ENCODE assay signal across 15 cellular contexts in genomic region chr1:167635941-167636340, GRCh38. TPM values are rescaled to one million over a fixed set of nuclear protein-coding genes. Genes with fewer than 3 reads are reported as not detected.
DNase-seq lines count a peak whose midpoint lies in the region; ATAC-seq and TF ChIP-seq lines count a peak whose summit lies in the region.
"Had no signal": no experiment of that assay in that cellular context is flagged by ENCODE, and none has a peak within 500 bp of the region (broad histone marks: within the 10 kb centered on the region; RNA-seq: fewer than 3 reads in every experiment).

No MANE protein-coding gene starts in this region.

- peaks cover 34% of the 10 kb centered on the region for H3K36me3 Mint-ChIP-seq in activated CD4-positive, alpha-beta memory T cell treated with anti-CD3 and anti-CD28 coated beads for 36 hours
- H3K36me3 Mint-ChIP-seq in memory B cell: peaks cover 29% of the 10 kb centered on the region

- peak overlapping the region; percentile 45 for H3K4me3 ChIP-seq in left ventricle myocardium inferior
- H3K4me3 ChIP-seq in tibial artery: no peak overlapping the region
- H3K4me3 ChIP-seq: ovary had no signal

- H3K4me1 Mint-ChIP-seq in activated CD4-positive, alpha-beta memory T cell treated with anti-CD3 and anti-CD28 coated beads for 36 hours (ENCODE audit: low read depth): peaks cover 79% of the 10 kb centered on the region
- peaks cover 59% of the 10 kb centered on the region for H3K4me1 Mint-ChIP-seq in memory B cell

- no peak overlapping the region for H3K4me3 Mint-ChIP-seq in activated CD4-positive, alpha-beta memory T cell treated with anti-CD3 and anti-CD28 coated beads for 36 hours
- no peak overlapping the region for H3K4me3 Mint-ChIP-seq in memory B cell

- H3K36me3 ChIP-seq in left ventricle myocardium inferior (peaks cover 17% of the 10 kb centered on the region), tibial artery (peaks cover 0 to 4% (median 0%) of the 10 kb centered on the region in 3 donors)
- H3K36me3 ChIP-seq: ovary had no signal

- peak overlapping the region; percentile 87 for H3K27ac Mint-ChIP-seq in activated CD4-positive, alpha-beta memory T cell treated with anti-CD3 and anti-CD28 coated beads for 36 hours
- H3K27ac Mint-ChIP-seq in memory B cell: peak overlapping the region; percentile 64

- H3K4me1 ChIP-seq in left ventricle myocardium inferior (peaks cover 79% of the 10 kb centered on the region), tibial artery (peaks cover 0 to 24% (median 13%) of the 10 kb centered on the region in 4 donors)

- no peak for DNase-seq in left ventricle myocardium inferior
- DNase-seq in left ventricle myocardium superior: no peak
- DNase-seq in activated CD4-positive, alpha-beta memory T cell treated with anti-CD3 and anti-CD28 coated beads for 36 hours: no peak
- DNase-seq in memory B cell (ENCODE audit: low spot score in 2 of 2): no peak
- DNase-seq in tibial artery: no peak
- no peak for DNase-seq in NCI-H1417 (lab: John Stamatoyannopoulos, UW)
- DNase-seq: cerebellar nuclear complex; mammary epithelial cell; NCI-H526 treated with DMSO at 0.1 percent for 48 hours; SHP77 treated with DMSO at 0.1 percent for 48 hours; stimulated activated CD8-positive, alpha-beta memory T cell treated with anti-CD3 and anti-CD28 coated beads, Interleukin-4, amount 100 ng/mL, for 48 hours had no signal

- intact Hi-C loops in left ventricle myocardium inferior (cut with micrococcal nuclease) (no loop called here), left ventricle myocardium superior (cut with micrococcal nuclease) (no loop called here), tibial artery (cut with DNase I; ENCODE audit: low total_unique reads) (no loop called here)
- intact Hi-C loops in activated CD4-positive, alpha-beta memory T cell treated with anti-CD3 and anti-CD28 coated beads for 36 hours (cut with micrococcal nuclease): no loop called here

- H3K27ac ChIP-seq in left ventricle myocardium inferior (replicated peaks) (peak overlapping the region; percentile 96), tibial artery (peak overlapping the region; percentile 17 to 44)
- H3K27ac ChIP-seq: ovary, VCaP had no signal

- no peak for ATAC-seq in left ventricle myocardium superior
- no peak for ATAC-seq in memory B cell (ENCODE audit: low read depth)
- ATAC-seq in GM21423 (IDR thresholded peaks at IDR 0.05; ENCODE audit: unreplicated experiment): no peak
- no peak for ATAC-seq in HG02852 (IDR thresholded peaks at IDR 0.05; ENCODE audit: unreplicated experiment)

- POLR2A ChIA-PET in activated CD4-positive, alpha-beta memory T cell treated with anti-CD3 and anti-CD28 coated beads for 36 hours (lab: Charles Lee): interaction anchor here (1.0 to 2.0 kb wide), 3 partner anchors 8 to 35 kb away, joined by 3 to 11 read pairs (median 7); no protein-coding TSS in a partner anchor

- no peak for TF ChIP-seq CTCF in left ventricle myocardium inferior (IDR thresholded peaks at IDR 0.05; ENCODE audit: borderline replicate concordance)
- TF ChIP-seq CTCF in tibial artery (IDR thresholded peaks at IDR 0.05): no peak

- CTCF ChIA-PET in activated CD4-positive, alpha-beta memory T cell treated with anti-CD3 and anti-CD28 coated beads for 36 hours (lab: Charles Lee): interaction anchor here (0.5 to 8.5 kb wide), 7 partner anchors 8 to 80 kb away, joined by 3 to 98 read pairs (median 5); no protein-coding TSS in a partner anchor

- H3K9me3 Mint-ChIP-seq in activated CD4-positive, alpha-beta memory T cell treated with anti-CD3 and anti-CD28 coated beads for 36 hours: no peaks in the 10 kb centered on the region
- H3K9me3 Mint-ChIP-seq in memory B cell: no peaks in the 10 kb centered on the region

- H3K27me3 Mint-ChIP-seq in activated CD4-positive, alpha-beta memory T cell treated with anti-CD3 and anti-CD28 coated beads for 36 hours: no peaks in the 10 kb centered on the region
- H3K27me3 Mint-ChIP-seq in memory B cell: no peaks in the 10 kb centered on the region

- no peaks in the 10 kb centered on the region for H3K9me3 ChIP-seq in left ventricle myocardium inferior (replicated peaks)
- no peaks in the 10 kb centered on the region for H3K9me3 ChIP-seq in tibial artery
- H3K9me3 ChIP-seq: ovary had no signal

- H3K27me3 ChIP-seq in left ventricle myocardium inferior (ENCODE audit: low read depth) (no peaks in the 10 kb centered on the region), tibial artery (no peaks in the 10 kb centered on the region)
- H3K27me3 ChIP-seq: ovary had no signal

RNA-seq across cellular contexts. Expression of gene RCSD1, which starts 5.9 kb away (rescaled TPM):
- total RNA-seq in left ventricle myocardium inferior: 42.7 TPM
- total RNA-seq in left ventricle myocardium superior: 45.3 TPM
- 10 to 100 TPM; 61.7 to 65.8 TPM for total RNA-seq in activated CD4-positive, alpha-beta memory T cell treated with anti-CD3 and anti-CD28 coated beads for 36 hours
